8 cellular contexts compared by ENCODE assay signal in genomic region chr12:24903305-24904088, GRCh38. TPM values are rescaled to one million over a fixed set of nuclear protein-coding genes. Genes with fewer than 3 reads are reported as not detected.
DNase-seq lines count a peak whose midpoint lies in the region; ATAC-seq and TF ChIP-seq lines count a peak whose summit lies in the region.

No MANE protein-coding gene starts in this region.

- peak overlapping the region; percentile 50 for H4K91ac ChIP-seq in IMR-90 (ENCODE audit: insufficient read depth, low read depth, low read length)

- H2BK5ac ChIP-seq in IMR-90 (ENCODE audit: low read depth, low read length, poor library complexity, severe bottlenecking) = peak overlapping the region; percentile 64

- BruUV-seq in IMR-90 (replicated peaks; lab: Mats Ljungman, UMichigan) = no TSS peak

- H4K8ac ChIP-seq in IMR-90 (ENCODE audit: low read depth in 2 of 2, low read length in 2 of 2) = peak overlapping the region; percentile 56 to 80

- in situ Hi-C loops in IMR-90 (cut with MboI; ENCODE audit: low sequenced_read_pairs) = no loop called here

- H4K5ac ChIP-seq in IMR-90 (ENCODE audit: low read depth, low read length) = peak overlapping the region; percentile 28

- H3K9ac ChIP-seq in IMR-90 (ENCODE audit: low read depth, low read length) = peak overlapping the region; percentile 57
- H3K9ac ChIP-seq in endodermal cell (ENCODE audit: extremely low read depth, low read length, poor library complexity, severe bottlenecking) = no peak overlapping the region

- H3K27ac ChIP-seq in ACC112 (ENCODE audit: low read depth, low read length) (no peak overlapping the region), IMR-90 (ENCODE audit: insufficient read depth, low read length) (peak overlapping the region; percentile 64), endodermal cell (ENCODE audit: low read depth, low read length) (peak overlapping the region; percentile 79)

- H3K4me2 ChIP-seq in IMR-90 (ENCODE audit: low read depth, low read length) = peak overlapping the region; percentile 48

- no peaks in the 10 kb centered on the region for H3K27me3 ChIP-seq in ACC112 (ENCODE audit: insufficient read depth, low read length)
- H3K27me3 ChIP-seq in IMR-90 (ENCODE audit: control insufficient read depth, insufficient read depth, low read length) = no peaks in the 10 kb centered on the region
- peaks cover 27% of the 10 kb centered on the region for H3K27me3 ChIP-seq in endodermal cell (ENCODE audit: control insufficient read depth, insufficient read depth, low read length, poor library complexity, severe bottlenecking)

- H2AFZ ChIP-seq in ACC112 (ENCODE audit: low read length, unreplicated experiment) (peak overlapping the region; percentile 85), IMR-90 (replicated peaks; ENCODE audit: low read length, poor library complexity) (peak overlapping the region; percentile 66)

- no peaks in the 10 kb centered on the region for H3K36me3 ChIP-seq in ACC112 (ENCODE audit: insufficient read depth, low read length)
- peaks cover 2% of the 10 kb centered on the region for H3K36me3 ChIP-seq in IMR-90 (ENCODE audit: control insufficient read depth, insufficient read depth, low read length)
- H3K36me3 ChIP-seq in endodermal cell (ENCODE audit: control insufficient read depth, insufficient read depth, low read length) = peaks cover 18% of the 10 kb centered on the region

- TF ChIP-seq CTCF in IMR-90 (conservative IDR thresholded peaks at IDR 0.05; ENCODE audit: low read depth, low read length) = no peak
- peak; percentile 28 for TF ChIP-seq CTCF in endodermal cell (conservative IDR thresholded peaks at IDR 0.05)

- H3K9me1 ChIP-seq in IMR-90 (ENCODE audit: insufficient read depth, low read length) = peaks cover 30% of the 10 kb centered on the region

- 52% methylated on average over 9 of the region's 27 CpGs; no CpG with 5 or more reads in 1 of the 2 experiments for WGBS in IMR-90 (ENCODE audit: extremely low coverage in 2 of 2, insufficient read length in 1 of 2), 2 experiments
- 34 to 37% methylated on average over 16 to 27 of the region's 27 CpGs for WGBS in endodermal cell (ENCODE audit: insufficient coverage in 1 of 2, insufficient read length in 1 of 2), 2 experiments

- H3K4me3 ChIP-seq in ACC112 (ENCODE audit: low read depth, low read length) (peak overlapping the region; percentile 81), IMR-90 (ENCODE audit: insufficient read depth, low read depth, low read length) (peak overlapping the region; percentile 53), endodermal cell (ENCODE audit: low read length) (peak overlapping the region; percentile 82)

- intact Hi-C loops in IMR-90 (cut with micrococcal nuclease) = no loop called here

- peak overlapping the region; percentile 77 for H3K4ac ChIP-seq in IMR-90 (ENCODE audit: low read depth, low read length)

- no peak; the same call in 1 of the 2 replicates for TF ChIP-seq POLR2A in IMR-90 (IDR thresholded peaks at IDR 0.05; ENCODE audit: low read depth, low read length)

- H3K27me3 Mint-ChIP-seq in endodermal cell (ENCODE audit: insufficient read depth) = peaks cover 12% of the 10 kb centered on the region
- H3K27me3 Mint-ChIP-seq in naive B cell = peaks cover 24 to 35% (median 25%) of the 10 kb centered on the region in 3 donors

- peaks cover 25% of the 10 kb centered on the region for H3K79me2 ChIP-seq in ACC112 (ENCODE audit: control insufficient read depth, insufficient read depth, low read length, unreplicated experiment)

- H3K18ac ChIP-seq in IMR-90 (ENCODE audit: low read depth, low read length) = peak overlapping the region; percentile 3

- H3K4me3 Mint-ChIP-seq in endodermal cell (peak overlapping the region; percentile 70), naive B cell (peak overlapping the region in 6 of 8 donors; percentile 86 to 94 (median 90))

- DNase-seq in IMR-90 (no peak), endodermal cell (no peak), naive B cell (no peak), NCI-H1436 (lab: John Stamatoyannopoulos, UW) (no peak), HPDE6-E6E7 (ENCODE audit: extremely low spot score) (no peak)

- peak overlapping the region; percentile 56; the same call in 2 of the 3 replicates for H2BK15ac ChIP-seq in IMR-90 (ENCODE audit: low read depth, low read length)

- CTCF ChIA-PET in IMR-90 (lab: Yijun Ruan, JAX) = interaction anchor here (0.6 kb wide), 1 partner anchor 46 kb away, joined by 3 read pairs; no protein-coding TSS in a partner anchor

- dilution Hi-C loops in IMR-90 (cut with HindIII; ENCODE audit: low sequenced_read_pairs, unreplicated experiment) = no loop called here

- H3K4me1 ChIP-seq in ACC112 (ENCODE audit: control insufficient read depth, insufficient read depth, low read length, unreplicated experiment) (peaks cover 46% of the 10 kb centered on the region), IMR-90 (ENCODE audit: control insufficient read depth, insufficient read depth, low read length) (peaks cover 30% of the 10 kb centered on the region), endodermal cell (ENCODE audit: control insufficient read depth, insufficient read depth, low read length) (peaks cover 7% of the 10 kb centered on the region)

- peak overlapping the region; percentile 93 for H3K23ac ChIP-seq in IMR-90 (ENCODE audit: low read depth, low read length)

- H2BK20ac ChIP-seq in IMR-90 (ENCODE audit: low read depth, low read length) = peak overlapping the region; percentile 65

- peak overlapping the region; percentile 84 for H2BK120ac ChIP-seq in IMR-90 (ENCODE audit: low read depth, low read length)

- no peak; the same call in 1 of the 2 replicates for ATAC-seq in IMR-90 (ENCODE audit: low read depth)
- no peak for ATAC-seq in naive B cell (ENCODE audit: low read depth in 2 of 2)
- ATAC-seq in GM19023 (IDR thresholded peaks at IDR 0.05; ENCODE audit: unreplicated experiment) = no peak
- ATAC-seq in GM18861 (IDR thresholded peaks at IDR 0.05; ENCODE audit: unreplicated experiment) = no peak

- TF ChIP-seq RAD21 in IMR-90 (IDR thresholded peaks at IDR 0.05; ENCODE audit: low read length) = no peak

- H3K27ac Mint-ChIP-seq in endodermal cell (no peak overlapping the region), naive B cell (peak overlapping the region in 1 of 6 donors; percentile 81)

- peaks cover 7% of the 10 kb centered on the region for H3K36me3 Mint-ChIP-seq in endodermal cell (ENCODE audit: low read depth)
- peaks cover 0 to 11% of the 10 kb centered on the region in 2 donors for H3K36me3 Mint-ChIP-seq in naive B cell

- peaks cover 41% of the 10 kb centered on the region for H4K20me1 ChIP-seq in IMR-90 (ENCODE audit: insufficient read depth, low read length)

- H3K9me3 Mint-ChIP-seq in endodermal cell (no peaks in the 10 kb centered on the region), naive B cell (peaks cover 0 to 4% (median 0%) of the 10 kb centered on the region in 7 donors)

- POLR2A ChIA-PET in IMR-90 (lab: Charles Lee; ENCODE audit: unreplicated experiment) = no interaction called here

- H3K4me1 Mint-ChIP-seq in endodermal cell = peaks cover 19% of the 10 kb centered on the region
- peaks cover 9 to 19% (median 15%) of the 10 kb centered on the region in 3 donors for H3K4me1 Mint-ChIP-seq in naive B cell

- H2AK9ac ChIP-seq in IMR-90 (replicated peaks; ENCODE audit: low read depth, low read length, poor library complexity) = peak overlapping the region; percentile 39

- H3K9me3 ChIP-seq in IMR-90 (ENCODE audit: control insufficient read depth, insufficient read depth, low read length) = no peaks in the 10 kb centered on the region
- no peaks in the 10 kb centered on the region for H3K9me3 ChIP-seq in endodermal cell (ENCODE audit: control insufficient read depth, low read length)

- H2AK5ac ChIP-seq in IMR-90 (ENCODE audit: low read depth, low read length) = peak overlapping the region; percentile 57

- peak overlapping the region; percentile 79 for H3K14ac ChIP-seq in IMR-90 (replicated peaks; ENCODE audit: low read depth, low read length)

- peak overlapping the region; percentile 19; the same call in 1 of the 2 replicates for H3K56ac ChIP-seq in IMR-90 (ENCODE audit: extremely low read depth, insufficient read depth, low read length)

- H3K79me1 ChIP-seq in IMR-90 (ENCODE audit: low read depth in 1 of 2, low read length in 2 of 2) = peaks cover 48 to 90% of the 10 kb centered on the region in 2 experiments

TF ChIP-seq in IMR-90, 13 proteins besides CTCF, POLR2A, EP300 and RAD21:
- no peak for TF ChIP-seq RFX5 (IDR thresholded peaks at IDR 0.05; ENCODE audit: low read depth, low read length)
- TF ChIP-seq SMC3 (IDR thresholded peaks at IDR 0.05; ENCODE audit: low read depth, low read length) = no peak
- TF ChIP-seq RCOR1 (IDR thresholded peaks at IDR 0.05; ENCODE audit: insufficient replicate concordance, low read length) = no peak
- TF ChIP-seq CEBPB (IDR thresholded peaks at IDR 0.05; ENCODE audit: low read depth, low read length) = no peak
- no peak for TF ChIP-seq MXI1 (IDR thresholded peaks at IDR 0.05; ENCODE audit: borderline replicate concordance, low read depth, low read length)
- TF ChIP-seq USF2 (IDR thresholded peaks at IDR 0.05; ENCODE audit: low read depth, low read length) = no peak
- TF ChIP-seq BHLHE40 (IDR thresholded peaks at IDR 0.05; ENCODE audit: low read depth, low read length) = no peak
- no peak for TF ChIP-seq NFE2L2 (IDR thresholded peaks at IDR 0.05; ENCODE audit: low read depth, low read length)
- no peak for TF ChIP-seq FOS (IDR thresholded peaks at IDR 0.05; ENCODE audit: low read depth, low read length)
- no peak for TF ChIP-seq MAZ (IDR thresholded peaks at IDR 0.05; ENCODE audit: borderline replicate concordance, low read depth, low read length)
- TF ChIP-seq CHD1 (IDR thresholded peaks at IDR 0.05; ENCODE audit: low read depth, low read length) = no peak
TF ChIP-seq in IMR-90: peak in this region for 0.

RNA-seq across cellular contexts. Expression of gene BCAT1, which starts 45.4 kb away (rescaled TPM):
- total RNA-seq in IMR-90 (2012; rRNA removed) (580 and 683 TPM in 2 replicates), endodermal cell (100 to 1,000 TPM in 1 of 2 donors, 10 to 100 TPM in 1; 45.0 to 141 TPM)
- polyA plus RNA-seq in IMR-90 (2012; rRNA removed) (21.3 and 30.4 TPM in 2 replicates), naive B cell (ENCODE audit: low read depth in 6 of 6) (1 to 10 TPM in 4 of 6 donors, under 1 TPM in 1, not detected in 1; 0.18 to 4.9 (median 1.8) TPM)
- polyA plus RNA-seq in IMR-90 (2012; cell fraction: cytosol; rRNA removed) = 7.2 and 7.6 TPM in 2 replicates
- polyA plus RNA-seq in IMR-90 (2012; cell fraction: nucleus; rRNA removed; ENCODE audit: low replicate concordance) = 5.3 and 20.5 TPM in 2 replicates
- polyA plus RNA-seq in endodermal cell (2013, experiment 1 of 2) = 116 TPM
- polyA plus RNA-seq in endodermal cell (2013, experiment 2 of 2) = 106 TPM
